ENCODE assay signal across 9 cellular contexts in genomic region chr4:168325591-168325990, GRCh38.
"Had no signal": no experiment of that assay in that cellular context is flagged by ENCODE, and none has a peak within 500 bp of the region (broad histone marks: within the 10 kb centered on the region; RNA-seq: fewer than 3 reads in every experiment).

No MANE protein-coding gene starts in this region.

- H3K27ac ChIP-seq: GM23248 had no signal

- H3K9me3 ChIP-seq: HAP-1 had no signal

- H3K4me3 ChIP-seq: GM23248, HAP-1, K562 had no signal

- H3K9ac ChIP-seq: GM23248 had no signal

- H2AFZ ChIP-seq: GM23248 had no signal

- H3K36me3 ChIP-seq: HAP-1 had no signal

- ATAC-seq: HCT116, K562 had no signal

- DNase-seq: GM23248, GOT3, H7, HFFc6, IMR-90, KG1 had no signal

- H3K4me1 ChIP-seq: HAP-1 had no signal
